20 cellular contexts compared by ENCODE assay signal in genomic region chrX:43556207-43556606, GRCh38.
"Had no signal": no experiment of that assay in that cellular context is flagged by ENCODE, and none has a peak within 500 bp of the region (broad histone marks: within the 10 kb centered on the region; RNA-seq: fewer than 3 reads in every experiment).

No MANE protein-coding gene starts in this region.

- H3K27me3 Mint-ChIP-seq: activated CD4-positive, alpha-beta T cell treated with anti-CD3 and anti-CD28 coated beads for 36 hours; activated CD8-positive, alpha-beta T cell treated with anti-CD3 and anti-CD28 coated beads for 36 hours; activated naive CD8-positive, alpha-beta T cell treated with anti-CD3 and anti-CD28 coated beads for 36 hours; stimulated activated naive CD8-positive, alpha-beta T cell treated with anti-CD3 and anti-CD28 coated beads, Interleukin-15, amount 100 ng/mL, for 72 hours had no signal

- H3K27ac ChIP-seq: esophagus muscularis mucosa, thoracic aorta, uterus, VCaP had no signal

- H3K9me3 Mint-ChIP-seq: activated CD8-positive, alpha-beta T cell treated with anti-CD3 and anti-CD28 coated beads for 36 hours; activated naive CD8-positive, alpha-beta T cell treated with anti-CD3 and anti-CD28 coated beads for 36 hours; activated T-cell treated with anti-CD3 and anti-CD28 coated beads, Interleukin-2, amount 50 U/mL, for 72 hours; natural killer cell; stimulated activated naive CD8-positive, alpha-beta T cell treated with anti-CD3 and anti-CD28 coated beads, Interleukin-15, amount 100 ng/mL, for 72 hours; T-cell had no signal

- H3K4me1 ChIP-seq: uterus had no signal

- H3K4me3 Mint-ChIP-seq: activated CD4-positive, alpha-beta T cell treated with anti-CD3 and anti-CD28 coated beads for 36 hours; activated CD8-positive, alpha-beta T cell treated with anti-CD3 and anti-CD28 coated beads for 36 hours; activated naive CD8-positive, alpha-beta T cell treated with anti-CD3 and anti-CD28 coated beads for 36 hours; activated T-cell treated with anti-CD3 and anti-CD28 coated beads, Interleukin-2, amount 50 U/mL, for 72 hours; natural killer cell; stimulated activated naive CD8-positive, alpha-beta T cell treated with anti-CD3 and anti-CD28 coated beads, Interleukin-15, amount 100 ng/mL, for 72 hours; T-cell had no signal

- H3K9me3 ChIP-seq: esophagus muscularis mucosa, thoracic aorta, uterus had no signal

- H3K4me1 Mint-ChIP-seq: activated CD4-positive, alpha-beta T cell treated with anti-CD3 and anti-CD28 coated beads for 36 hours; activated naive CD8-positive, alpha-beta T cell treated with anti-CD3 and anti-CD28 coated beads for 36 hours; stimulated activated naive CD8-positive, alpha-beta T cell treated with anti-CD3 and anti-CD28 coated beads, Interleukin-15, amount 100 ng/mL, for 72 hours had no signal

- DNase-seq: activated CD4-positive, alpha-beta T cell treated with anti-CD3 and anti-CD28 coated beads for 36 hours; activated CD8-positive, alpha-beta memory T cell treated with anti-CD3 and anti-CD28 coated beads, Interleukin-2, amount 50 U/mL, for 4 hours; activated CD8-positive, alpha-beta T cell treated with anti-CD3 and anti-CD28 coated beads for 36 hours; activated gamma-delta T cell treated with Interleukin-2 at 50 U/mL for 16 hours; activated naive CD8-positive, alpha-beta T cell treated with anti-CD3 and anti-CD28 coated beads for 36 hours; activated T-cell treated with anti-CD3 and anti-CD28 coated beads, Interleukin-2, amount 50 U/mL, for 72 hours; dorsolateral prefrontal cortex; foreskin fibroblast; islet precursor cell; natural killer cell; occipital lobe; stimulated activated CD4-positive, alpha-beta T cell treated with anti-CD3 and anti-CD28 coated beads, Interleukin-4, amount 100 ng/mL, for 1 hour; stimulated activated CD8-positive, alpha-beta memory T cell treated with anti-CD3 and anti-CD28 coated beads, Interleukin-4, amount 100 ng/mL, for 48 hours; stimulated activated naive CD8-positive, alpha-beta T cell treated with anti-CD3 and anti-CD28 coated beads, Interleukin-15, amount 100 ng/mL, for 72 hours; T-cell; T1000; uterus had no signal

- H3K36me3 Mint-ChIP-seq: activated naive CD8-positive, alpha-beta T cell treated with anti-CD3 and anti-CD28 coated beads for 36 hours; natural killer cell; T-cell had no signal

- H3K27me3 ChIP-seq: esophagus muscularis mucosa, uterus had no signal

- H3K4me3 ChIP-seq: dorsolateral prefrontal cortex, esophagus muscularis mucosa, thoracic aorta, uterus had no signal

- ATAC-seq: activated CD4-positive, alpha-beta T cell treated with anti-CD3 and anti-CD28 coated beads for 36 hours; activated CD8-positive, alpha-beta T cell treated with anti-CD3 and anti-CD28 coated beads for 36 hours; activated T-cell treated with anti-CD3 and anti-CD28 coated beads, Interleukin-2, amount 50 U/mL, for 72 hours; natural killer cell; stimulated activated naive CD8-positive, alpha-beta T cell treated with anti-CD3 and anti-CD28 coated beads, Interleukin-15, amount 100 ng/mL, for 72 hours; T-cell had no signal

- H3K27ac Mint-ChIP-seq: activated CD4-positive, alpha-beta T cell treated with anti-CD3 and anti-CD28 coated beads for 36 hours; activated CD8-positive, alpha-beta T cell treated with anti-CD3 and anti-CD28 coated beads for 36 hours; activated naive CD8-positive, alpha-beta T cell treated with anti-CD3 and anti-CD28 coated beads for 36 hours; activated T-cell treated with anti-CD3 and anti-CD28 coated beads, Interleukin-2, amount 50 U/mL, for 72 hours; natural killer cell; stimulated activated naive CD8-positive, alpha-beta T cell treated with anti-CD3 and anti-CD28 coated beads, Interleukin-15, amount 100 ng/mL, for 72 hours; T-cell had no signal

- H3K36me3 ChIP-seq: esophagus muscularis mucosa, thoracic aorta, uterus had no signal
